ENCODE assay signal across 24 cellular contexts in genomic region chr2:194003911-194004310, GRCh38.
DNase-seq lines count a peak whose midpoint lies in the region; ATAC-seq, FAIRE-seq and TF ChIP-seq lines count a peak whose summit lies in the region.
"Had no signal": no experiment of that assay in that cellular context is flagged by ENCODE, and none has a peak within 500 bp of the region (broad histone marks: within the 10 kb centered on the region; RNA-seq: fewer than 3 reads in every experiment).

No MANE protein-coding gene starts in this region.

- CTCF ChIA-PET in PC-3 (lab: Charles Lee), result no interaction called here

- H3K4me2 ChIP-seq in GM23248 (ENCODE audit: unreplicated experiment), result no peak overlapping the region
- no peak overlapping the region for H3K4me2 ChIP-seq in PC-3 (ENCODE audit: low read length)
- H3K4me2 ChIP-seq: A549 had no signal

- no peak overlapping the region for H3K4me3 ChIP-seq in GM23248
- no peak overlapping the region for H3K4me3 ChIP-seq in PC-3 (ENCODE audit: low read length)
- no peak overlapping the region for H3K4me3 ChIP-seq in bronchial epithelial cell (ENCODE audit: low read depth, low read length)
- H3K4me3 ChIP-seq in WERI-Rb-1 (ENCODE audit: low read depth, low read length), result no peak overlapping the region
- H3K4me3 ChIP-seq: A549 had no signal

- TF ChIP-seq CTCF in PC-3 (conservative IDR thresholded peaks at IDR 0.05; ENCODE audit: low read depth, low read length) (no peak), bronchial epithelial cell (IDR thresholded peaks at IDR 0.05; ENCODE audit: insufficient read depth, low read length, severe bottlenecking) (no peak), WERI-Rb-1 (IDR thresholded peaks at IDR 0.05; ENCODE audit: low read depth, low read length) (no peak)

- H3K9me3 ChIP-seq in GM23248 (ENCODE audit: low read depth), result no peaks in the 10 kb centered on the region
- no peaks in the 10 kb centered on the region for H3K9me3 ChIP-seq in PC-3 (ENCODE audit: low read length)
- no peaks in the 10 kb centered on the region for H3K9me3 ChIP-seq in WERI-Rb-1 (ENCODE audit: severe bottlenecking)
- H3K9me3 ChIP-seq: A549 had no signal

- H3K4me1 ChIP-seq in GM23248 (ENCODE audit: insufficient read depth) (peaks cover 12% of the 10 kb centered on the region; the same call in 1 of the 2 replicates), PC-3 (ENCODE audit: insufficient read depth, low read length) (peaks cover 6% of the 10 kb centered on the region; the same call in 1 of the 2 replicates)
- H3K4me1 ChIP-seq: A549 had no signal

- WGBS in GM23248 (ENCODE audit: low coverage in 1 of 2, low lambda C conversion rate in 2 of 2, missing lambda C conversion rate in 2 of 2), 2 experiments, result 21 to 28% methylated on average over 2 of the region's 2 CpGs

- H3K9me2 ChIP-seq in GM23248 (ENCODE audit: insufficient read depth) (no peaks in the 10 kb centered on the region), PC-3 (replicated peaks; ENCODE audit: low read length) (no peaks in the 10 kb centered on the region)

- no peak for FAIRE-seq in bronchial epithelial cell (lab: Jason Lieb, UNC)
- FAIRE-seq: A549, G401.6, H1 had no signal

- no peaks in the 10 kb centered on the region for H3K36me3 ChIP-seq in GM23248 (ENCODE audit: low read depth)
- H3K36me3 ChIP-seq in PC-3 (ENCODE audit: low read depth, low read length), result no peaks in the 10 kb centered on the region
- H3K36me3 ChIP-seq in bronchial epithelial cell (ENCODE audit: control insufficient read depth, insufficient read depth, low read length), result no peaks in the 10 kb centered on the region
- H3K36me3 ChIP-seq in WERI-Rb-1, result no peaks in the 10 kb centered on the region

- in situ Hi-C loops in GM23248 (cut with MboI), result no loop called here

- H3K27me3 ChIP-seq in GM23248 (replicated peaks; ENCODE audit: insufficient read depth) (no peaks in the 10 kb centered on the region), PC-3 (ENCODE audit: low read length) (no peaks in the 10 kb centered on the region), bronchial epithelial cell (ENCODE audit: control insufficient read depth, insufficient read depth, low read length) (no peaks in the 10 kb centered on the region), WERI-Rb-1 (ENCODE audit: insufficient read depth, low read depth, severe bottlenecking) (no peaks in the 10 kb centered on the region)

- H3K27ac ChIP-seq in GM23248 (peak overlapping the region; percentile 34), PC-3 (ENCODE audit: low read length) (no peak overlapping the region), WERI-Rb-1 (no peak overlapping the region)
- H3K27ac ChIP-seq: A549, HL-60 had no signal

- H3F3A ChIP-seq in GM23248 (ENCODE audit: insufficient read depth), result no peaks in the 10 kb centered on the region
- H3F3A ChIP-seq in PC-3 (ENCODE audit: low read length, unreplicated experiment), result no peaks in the 10 kb centered on the region

- H3K79me2 ChIP-seq in GM23248 (ENCODE audit: insufficient read depth), result no peaks in the 10 kb centered on the region
- H3K79me2 ChIP-seq in PC-3 (ENCODE audit: low read length), result no peaks in the 10 kb centered on the region

- DNase-seq in GM23248 (peak; percentile 21), PC-3 (peak; percentile 6), bronchial epithelial cell (ENCODE audit: low read depth) (peak; percentile 9), iris pigment epithelial cell (ENCODE audit: low read depth) (peak; percentile 15), foreskin melanocyte (no peak), WERI-Rb-1 (no peak), T-helper 1 cell (no peak), NCI-H2171 (lab: John Stamatoyannopoulos, UW) (no peak)
- DNase-seq: C1 segment of cervical spinal cord; CD4-positive, alpha-beta memory T cell; COR-L47; DMS53; NCI-H1092 treated with DMSO at 0.1 percent for 48 hours; NCI-H1436 treated with DMSO at 0.1 percent for 48 hours; NCI-H187 treated with DMSO at 0.1 percent for 48 hours; NCI-H446; NCI-H524 treated with DMSO at 0.1 percent for 48 hours; NCI-H774; RPMI8226; SHP77 treated with DMSO at 0.1 percent for 48 hours had no signal

- POLR2A ChIA-PET in PC-3 (lab: Charles Lee; ENCODE audit: unreplicated experiment), result interaction anchor here (0.6 kb wide), 1 partner anchor 357 kb away, joined by 3 read pairs; no protein-coding TSS in a partner anchor

- H3K9ac ChIP-seq in GM23248, result no peak overlapping the region
- H3K9ac ChIP-seq in PC-3 (ENCODE audit: low read length), result no peak overlapping the region

- no peaks in the 10 kb centered on the region for H4K20me1 ChIP-seq in GM23248 (ENCODE audit: insufficient read depth)
- H4K20me1 ChIP-seq in PC-3 (ENCODE audit: low read length), result no peaks in the 10 kb centered on the region

- H2AFZ ChIP-seq in GM23248 (no peak overlapping the region), PC-3 (ENCODE audit: low read length) (no peak overlapping the region)

- no TSS peak for BruUV-seq in PC-3 (replicated peaks; lab: Mats Ljungman, UMichigan)

- ATAC-seq in PC-3, result no peak
- ATAC-seq: A549 had no signal

- intact Hi-C loops in PC-3 (cut with micrococcal nuclease), result loop anchor here (2.0 kb wide), 1 partner anchor 15 kb away; no protein-coding TSS in a partner anchor

Comparison
In these comparisons a context has a peak if more than half of its experiments do, and no peak if none do; other contexts are left out.
1. DNase-seq: peak in GM23248 (single experiment), PC-3 (single experiment), bronchial epithelial cell (single experiment) and iris pigment epithelial cell (single experiment); none in foreskin melanocyte (single experiment), WERI-Rb-1 (single experiment), T-helper 1 cell (0 of 5) and NCI-H2171 (single experiment).